In genomic region chr20:46202758-46203509, GRCh38 we compare ENCODE assay signal across 1 cellular context.
TF ChIP-seq lines count a peak whose summit lies in the region.

No MANE protein-coding gene starts in this region.

TF ChIP-seq in H1, 55 proteins besides CTCF, POLR2A, EP300 and RAD21:
- TF ChIP-seq POLR2AphosphoS5 (IDR thresholded peaks at IDR 0.05; ENCODE audit: low read depth, low read length) = no peak
- no peak for TF ChIP-seq YY1 (IDR thresholded peaks at IDR 0.05; ENCODE audit: low read depth, low read length)
- TF ChIP-seq NRF1 (IDR thresholded peaks at IDR 0.05; ENCODE audit: low read depth, low read length) = no peak
- TF ChIP-seq CREB1 (IDR thresholded peaks at IDR 0.05) = no peak
- no peak for TF ChIP-seq RFX5 (IDR thresholded peaks at IDR 0.05; ENCODE audit: borderline replicate concordance, low read depth, low read length)
- TF ChIP-seq SP1 (IDR thresholded peaks at IDR 0.05; ENCODE audit: low read depth, low read length) = no peak
- TF ChIP-seq CTBP2 (IDR thresholded peaks at IDR 0.05; ENCODE audit: borderline replicate concordance, insufficient read depth, insufficient read length, low read length) = no peak
- no peak for TF ChIP-seq PHF8 (conservative IDR thresholded peaks at IDR 0.05; ENCODE audit: low read depth, low read length)
- no peak for TF ChIP-seq ZNF274 (IDR thresholded peaks at IDR 0.05; ENCODE audit: borderline replicate concordance, extremely low read depth, low read length)
